ENCODE assay signal across 8 cellular contexts in the genomic region with DNA sequence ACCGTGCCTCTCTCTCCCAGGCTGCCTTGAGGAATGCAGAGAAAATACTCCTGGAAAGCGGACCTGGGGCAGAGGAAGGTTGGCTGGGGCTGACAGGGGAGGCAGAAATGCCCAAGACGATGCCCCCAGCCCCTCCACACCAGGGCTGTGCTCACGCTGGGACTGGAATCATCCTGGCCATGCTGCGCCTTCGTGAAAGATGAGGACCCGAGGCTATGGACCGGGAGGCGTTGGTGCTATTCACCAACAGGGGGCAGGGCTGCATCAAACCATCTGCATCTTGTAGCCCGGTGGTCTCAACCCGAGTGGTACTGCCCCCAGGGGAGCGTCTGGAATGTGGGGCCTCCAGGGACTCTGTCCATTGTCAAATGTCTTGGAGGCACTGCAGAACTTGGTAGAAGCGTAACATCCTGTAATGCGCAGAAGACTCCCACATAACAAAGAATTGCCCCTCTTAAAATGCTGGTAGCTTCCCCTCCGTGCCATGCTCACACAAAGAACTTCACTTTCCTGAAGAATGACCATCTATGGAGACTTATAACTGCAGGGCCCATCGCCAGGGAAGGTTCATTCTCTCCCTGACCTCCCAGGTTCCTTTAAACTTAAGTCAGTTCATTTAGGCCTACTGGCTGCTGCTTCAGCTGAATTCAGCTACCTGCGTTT.
DNase-seq lines count a peak whose midpoint lies in the region; ATAC-seq and TF ChIP-seq lines count a peak whose summit lies in the region.

No MANE protein-coding gene starts in this region.

- no peak overlapping the region for H2BK120ac ChIP-seq in mesendoderm (ENCODE audit: low read depth, low read length)

- H3K4me3 ChIP-seq in mesendoderm (ENCODE audit: low read length) (no peak overlapping the region), tibial nerve (no peak overlapping the region)
- H3K4me3 ChIP-seq in CD4-positive, alpha-beta memory T cell (ENCODE audit: low read length in 2 of 2), result no peak overlapping the region

- H3K23ac ChIP-seq in mesendoderm (ENCODE audit: low read length), result no peak overlapping the region

- no peak overlapping the region for H3K27ac Mint-ChIP-seq in HFFc6
- no peak overlapping the region for H3K27ac Mint-ChIP-seq in CD4-positive, alpha-beta memory T cell

- no peaks in the 10 kb centered on the region for H3K4me1 Mint-ChIP-seq in HFFc6 (ENCODE audit: low read depth)
- H3K4me1 Mint-ChIP-seq in CD4-positive, alpha-beta memory T cell, result no peaks in the 10 kb centered on the region

- no peak for ATAC-seq in HG02610 (IDR thresholded peaks at IDR 0.05; ENCODE audit: unreplicated experiment)

- no CpG with 5 or more reads among the region's 17 CpGs for WGBS in mesendoderm (ENCODE audit: extremely low coverage, insufficient coverage, low lambda C conversion rate)
- 35% methylated on average over 15 to 17 of the region's 17 CpGs for WGBS in tibial nerve, 2 donors

- H3K56ac ChIP-seq in mesendoderm (ENCODE audit: low read length), result no peak overlapping the region

- no peak overlapping the region for H2AK5ac ChIP-seq in mesendoderm (ENCODE audit: low read length)

- POLR2A ChIA-PET in CD4-positive, alpha-beta memory T cell (lab: Charles Lee; ENCODE audit: partially characterized antibody), result interaction anchor here (0.6 kb wide), 1 partner anchor 18 kb away, joined by 3 read pairs; no protein-coding TSS in a partner anchor

- peak; percentile 93 for DNase-seq in ELF-1 (ENCODE audit: low read depth, low spot score)
- DNase-seq in HFFc6, result no peak
- DNase-seq in amniotic epithelial cell (ENCODE audit: low read depth), result peak; percentile 20
- DNase-seq in mesendoderm, result peak; percentile 84
- no peak for DNase-seq in CD4-positive, alpha-beta memory T cell
- no peak for DNase-seq in activated CD8-positive, alpha-beta memory T cell treated with anti-CD3 and anti-CD28 coated beads, Interleukin-2, amount 50 U/mL, for 4 hours
- no peak for DNase-seq in tibial nerve (ENCODE audit: low spot score in 2 of 2)

- no peak overlapping the region for H2BK5ac ChIP-seq in mesendoderm (ENCODE audit: low read length)

- no peaks in the 10 kb centered on the region for H3K36me3 Mint-ChIP-seq in HFFc6 (ENCODE audit: low read depth)
- no peaks in the 10 kb centered on the region for H3K36me3 Mint-ChIP-seq in CD4-positive, alpha-beta memory T cell

- no peak overlapping the region for H4K8ac ChIP-seq in mesendoderm (ENCODE audit: low read depth, low read length)

- no peak for TF ChIP-seq POLR2A in tibial nerve (IDR thresholded peaks at IDR 0.05)

- H3K27me3 ChIP-seq in mesendoderm (ENCODE audit: insufficient read depth, low read length, poor library complexity) (no peaks in the 10 kb centered on the region), tibial nerve (peaks cover 0 to 8% of the 10 kb centered on the region in 2 donors)
- no peaks in the 10 kb centered on the region for H3K27me3 ChIP-seq in CD4-positive, alpha-beta memory T cell (ENCODE audit: insufficient read depth, low read length)

- H3K36me3 ChIP-seq in mesendoderm (ENCODE audit: control insufficient read depth, insufficient read depth, low read length) (no peaks in the 10 kb centered on the region), tibial nerve (no peaks in the 10 kb centered on the region)
- no peaks in the 10 kb centered on the region for H3K36me3 ChIP-seq in CD4-positive, alpha-beta memory T cell (ENCODE audit: insufficient read depth, low read length)

- CTCF ChIA-PET in CD4-positive, alpha-beta memory T cell (lab: Charles Lee; ENCODE audit: partially characterized antibody), result interaction anchor here (0.6 to 0.9 kb wide), 2 partner anchors 118 to 227 kb away, joined by 3 read pairs; no protein-coding TSS in a partner anchor

- no peak overlapping the region for H4K5ac ChIP-seq in mesendoderm (ENCODE audit: low read length)

- H3K4me3 Mint-ChIP-seq in HFFc6, result no peak overlapping the region
- H3K4me3 Mint-ChIP-seq in CD4-positive, alpha-beta memory T cell, result no peak overlapping the region

- H3K4ac ChIP-seq in mesendoderm (ENCODE audit: low read depth, low read length), result no peak overlapping the region

- TF ChIP-seq EP300 in tibial nerve (IDR thresholded peaks at IDR 0.05), result no peak

- H3K27ac ChIP-seq in mesendoderm (ENCODE audit: low read depth, low read length) (no peak overlapping the region), tibial nerve (no peak overlapping the region)
- no peak overlapping the region for H3K27ac ChIP-seq in CD4-positive, alpha-beta memory T cell (ENCODE audit: low read depth, low read length)

- H3K9me3 ChIP-seq in CD4-positive, alpha-beta memory T cell (ENCODE audit: control insufficient read depth in 1 of 2, low read length in 2 of 2), result no peaks in the 10 kb centered on the region
- no peaks in the 10 kb centered on the region for H3K9me3 ChIP-seq in tibial nerve

- H3K79me1 ChIP-seq in mesendoderm (ENCODE audit: low read length), result no peaks in the 10 kb centered on the region

- no peak overlapping the region for H2BK15ac ChIP-seq in mesendoderm (replicated peaks; ENCODE audit: low read depth)

- TF ChIP-seq CTCF in HFFc6 (IDR thresholded peaks at IDR 0.05) (peak; percentile 49), tibial nerve (IDR thresholded peaks at IDR 0.05) (peak in 2 of 5 experiments; percentile 19 to 22)

- no peaks in the 10 kb centered on the region for H3K4me1 ChIP-seq in mesendoderm (ENCODE audit: control insufficient read depth, low read depth, low read length)
- no peaks in the 10 kb centered on the region for H3K4me1 ChIP-seq in CD4-positive, alpha-beta memory T cell (ENCODE audit: insufficient read depth, low read length)
- H3K4me1 ChIP-seq in tibial nerve, result no peaks in the 10 kb centered on the region

- H3K4me2 ChIP-seq in mesendoderm (ENCODE audit: low read length), result no peak overlapping the region

- H3K79me2 ChIP-seq in mesendoderm (ENCODE audit: control insufficient read depth, insufficient read depth, low read length), result no peaks in the 10 kb centered on the region

- H3K9me3 Mint-ChIP-seq in HFFc6, result peaks cover 14% of the 10 kb centered on the region
- H3K9me3 Mint-ChIP-seq in CD4-positive, alpha-beta memory T cell, result no peaks in the 10 kb centered on the region

- no peak overlapping the region for H3K9ac ChIP-seq in mesendoderm (ENCODE audit: low read length)

- intact Hi-C loops in CD4-positive, alpha-beta memory T cell (cut with micrococcal nuclease), result no loop called here

- no peak overlapping the region for H3K18ac ChIP-seq in mesendoderm (ENCODE audit: low read length)

- peaks cover 1% of the 10 kb centered on the region for H3K27me3 Mint-ChIP-seq in HFFc6 (ENCODE audit: insufficient read depth)
- H3K27me3 Mint-ChIP-seq in CD4-positive, alpha-beta memory T cell, result peaks cover 19 to 23% of the 10 kb centered on the region in 2 donors

Comparison
In these comparisons a context has a peak if more than half of its experiments do, and no peak if none do; other contexts are left out.
1. DNase-seq: peak in ELF-1 (single experiment), amniotic epithelial cell (single experiment) and mesendoderm (single experiment); none in HFFc6 (single experiment), CD4-positive, alpha-beta memory T cell (0 of 5), activated CD8-positive, alpha-beta memory T cell treated with anti-CD3 and anti-CD28 coated beads, Interleukin-2, amount 50 U/mL, for 4 hours (single experiment) and tibial nerve (0 of 2).